16 cellular contexts compared by ENCODE assay signal in the genomic region with DNA sequence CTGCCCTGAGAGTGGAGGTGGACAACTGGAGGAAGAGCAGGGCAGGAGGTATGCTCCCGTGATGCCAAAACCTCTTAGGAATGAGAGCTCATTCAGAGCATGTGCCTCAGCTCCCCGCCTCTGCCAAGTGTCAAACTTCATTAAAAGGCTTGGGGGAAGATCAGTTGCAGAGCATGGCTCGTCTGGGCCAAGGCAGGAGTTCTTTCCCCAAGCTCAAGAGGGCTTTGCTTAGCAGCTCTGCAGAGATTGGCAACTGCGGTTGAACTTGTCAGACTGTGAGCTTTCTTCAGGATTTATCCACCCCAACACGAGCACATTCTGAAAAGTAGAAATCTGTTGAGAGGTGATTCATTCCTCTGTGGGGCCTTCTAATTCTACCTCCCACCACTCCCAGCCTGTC.
A peak's percentile ranks its signal among the peaks of the same experiment; 100 is the strongest.
DNase-seq lines count a peak whose midpoint lies in the region; ATAC-seq and TF ChIP-seq lines count a peak whose summit lies in the region.
"Had no signal": no experiment of that assay in that cellular context is flagged by ENCODE, and none has a peak within 500 bp of the region (broad histone marks: within the 10 kb centered on the region; RNA-seq: fewer than 3 reads in every experiment).

No MANE protein-coding gene starts in this region.

- H3K27me3 ChIP-seq in heart right ventricle = no peaks in the 10 kb centered on the region
- no peaks in the 10 kb centered on the region for H3K27me3 ChIP-seq in sigmoid colon

- 19 to 27% methylated on average over 5 of the region's 5 CpGs for WGBS in heart right ventricle, 2 donors
- 52 to 67% methylated on average over 5 of the region's 5 CpGs for WGBS in sigmoid colon, 2 donors

- peak in 1 of 4 donors; percentile 19 for TF ChIP-seq EP300 in sigmoid colon (IDR thresholded peaks at IDR 0.05)

- H3K27ac ChIP-seq in heart right ventricle (peak overlapping the region in 4 of 10 donors; percentile 2 to 52 (median 7)), sigmoid colon (no peak overlapping the region)

- H3K9me3 ChIP-seq in heart right ventricle (peaks cover 0 to 4% (median 0%) of the 10 kb centered on the region in 11 donors), sigmoid colon (no peaks in the 10 kb centered on the region)
- H3K9me3 ChIP-seq: Caco-2 had no signal

- TF ChIP-seq POLR2A in sigmoid colon (IDR thresholded peaks at IDR 0.05) = no peak

- no peak overlapping the region for H3K4me3 ChIP-seq in HFF-Myc (replicated peaks; ENCODE audit: low read depth, low read length)
- no peak overlapping the region for H3K4me3 ChIP-seq in heart right ventricle
- no peak overlapping the region for H3K4me3 ChIP-seq in sigmoid colon

- DNase-seq in HFF-Myc (ENCODE audit: extremely low read depth, low read depth) (peak; percentile 17), astrocyte of the hippocampus (ENCODE audit: low read depth, low spot score) (peak; percentile 57), heart right ventricle (peak; percentile 24 to 52), sigmoid colon (peak; percentile 64), NCI-H1436 (lab: John Stamatoyannopoulos, UW) (no peak)
- no peak for DNase-seq in activated naive CD4-positive, alpha-beta T cell (lab: John Stamatoyannopoulos, UW)
- DNase-seq: activated naive CD8-positive, alpha-beta T cell treated with anti-CD3 and anti-CD28 coated beads, Interleukin-2, amount 50 U/mL, for 24 hours; AML-193; Caco-2; effector CD8-positive, alpha-beta T cell; NCI-H1436 treated with DMSO at 0.1 percent for 48 hours; NCI-H2171 treated with DMSO at 0.1 percent for 48 hours; NCI-H82; occipital lobe had no signal

- no peak for TF ChIP-seq CTCF in HFF-Myc (IDR thresholded peaks at IDR 0.05; ENCODE audit: low read depth, low read length, missing control alignments)
- no peak for TF ChIP-seq CTCF in heart right ventricle (IDR thresholded peaks at IDR 0.05)
- no peak for TF ChIP-seq CTCF in sigmoid colon (IDR thresholded peaks at IDR 0.05)

- H3K36me3 ChIP-seq in heart right ventricle = no peaks in the 10 kb centered on the region
- no peaks in the 10 kb centered on the region for H3K36me3 ChIP-seq in sigmoid colon

- intact Hi-C loops in heart right ventricle (cut with DNase I) (loop anchor here in 2 of 10 donors (5.0 to 10.0 kb wide), 2 partner anchors 61 to 229 kb away; no protein-coding TSS in a partner anchor), sigmoid colon (cut with DNase I) (no loop called here)

- ATAC-seq in heart right ventricle (peak; percentile 42 to 85 (median 76)), GM21515 (IDR thresholded peaks at IDR 0.05; ENCODE audit: unreplicated experiment) (no peak)
- ATAC-seq: activated naive CD8-positive, alpha-beta T cell treated with anti-CD3 and anti-CD28 coated beads, Interleukin-2, amount 50 U/mL, for 24 hours; left lobe of liver had no signal

- H3K4me1 ChIP-seq in heart right ventricle (peaks cover 0 to 11% (median 0%) of the 10 kb centered on the region in 9 donors), sigmoid colon (peaks cover 0 to 5% (median 0%) of the 10 kb centered on the region in 4 donors)
- H3K4me1 ChIP-seq: Caco-2 had no signal

Comparison
In these comparisons a context has a peak if more than half of its experiments do, and no peak if none do; other contexts are left out.
1. DNase-seq: peak in HFF-Myc (single experiment), astrocyte of the hippocampus (single experiment), heart right ventricle (2 of 2) and sigmoid colon (single experiment); none in activated naive CD4-positive, alpha-beta T cell (0 of 4) and NCI-H1436 (single experiment).